1 cellular context compared by ENCODE assay signal in genomic region chr7:151250181-151251095, GRCh38.
TF ChIP-seq lines count a peak whose summit lies in the region.

No MANE protein-coding gene starts in this region.

TF ChIP-seq in WTC11, 78 proteins besides CTCF, POLR2A, EP300 and RAD21 (continued from another document):
- TF ChIP-seq ATF2 (CRISPR knock-in tag; IDR thresholded peaks at IDR 0.05; ENCODE audit: borderline replicate concordance, low read depth) (no peak), CREB1 (CRISPR knock-in tag; IDR thresholded peaks at IDR 0.05) (no peak), ZNF219 (CRISPR knock-in tag; IDR thresholded peaks at IDR 0.05; ENCODE audit: borderline replicate concordance) (no peak), NFYB (CRISPR knock-in tag; conservative IDR thresholded peaks at IDR 0.05; ENCODE audit: low read depth) (no peak)
